17 cellular contexts compared by ENCODE assay signal in genomic region chr13:98874029-98874397, GRCh38.
DNase-seq lines count a peak whose midpoint lies in the region; ATAC-seq lines count a peak whose summit lies in the region.
"Had no signal": no experiment of that assay in that cellular context is flagged by ENCODE, and none has a peak within 500 bp of the region (broad histone marks: within the 10 kb centered on the region; RNA-seq: fewer than 3 reads in every experiment).

No MANE protein-coding gene starts in this region.

- peak overlapping the region; percentile 96 for H3K27ac Mint-ChIP-seq in T-helper 1 cell treated with Interleukin-12 subunit alpha and Interleukin-12 subunit beta and Interleukin-4 antibody, amounts not matched to agents 30 μg/mL and 1 μg/mL, for 36 hours
- peak overlapping the region; percentile 14 for H3K27ac Mint-ChIP-seq in activated CD8-positive, alpha-beta memory T cell treated with anti-CD3 and anti-CD28 coated beads, Interleukin-2, amount 10 ng/mL, durations not matched to agents 7 days and 5 days
- H3K27ac Mint-ChIP-seq in activated naive CD8-positive, alpha-beta T cell treated with anti-CD3 and anti-CD28 coated beads, Interleukin-2, amount 50 U/mL, for 24 hours = no peak overlapping the region
- H3K27ac Mint-ChIP-seq: B cell had no signal

- CTCF ChIA-PET in activated CD8-positive, alpha-beta memory T cell treated with anti-CD3 and anti-CD28 coated beads, Interleukin-2, amount 10 ng/mL, durations not matched to agents 7 days and 5 days (lab: Charles Lee) = interaction anchor here (1.2 to 2.4 kb wide), 5 partner anchors 10 to 507 kb away, joined by 3 to 7 read pairs (median 4); no protein-coding TSS in a partner anchor

- H3K36me3 Mint-ChIP-seq in T-helper 1 cell treated with Interleukin-12 subunit alpha and Interleukin-12 subunit beta and Interleukin-4 antibody, amounts not matched to agents 30 μg/mL and 1 μg/mL, for 36 hours (ENCODE audit: low read depth) = peaks cover 66% of the 10 kb centered on the region
- H3K36me3 Mint-ChIP-seq in activated CD8-positive, alpha-beta memory T cell treated with anti-CD3 and anti-CD28 coated beads, Interleukin-2, amount 10 ng/mL, durations not matched to agents 7 days and 5 days = peaks cover 46% of the 10 kb centered on the region
- H3K36me3 Mint-ChIP-seq in activated naive CD8-positive, alpha-beta T cell treated with anti-CD3 and anti-CD28 coated beads, Interleukin-2, amount 50 U/mL, for 24 hours (ENCODE audit: low read depth) = peaks cover 50% of the 10 kb centered on the region

- peaks cover 52% of the 10 kb centered on the region for H3K4me1 Mint-ChIP-seq in T-helper 1 cell treated with Interleukin-12 subunit alpha and Interleukin-12 subunit beta and Interleukin-4 antibody, amounts not matched to agents 30 μg/mL and 1 μg/mL, for 36 hours (ENCODE audit: low read depth)
- peaks cover 32% of the 10 kb centered on the region for H3K4me1 Mint-ChIP-seq in activated CD8-positive, alpha-beta memory T cell treated with anti-CD3 and anti-CD28 coated beads, Interleukin-2, amount 10 ng/mL, durations not matched to agents 7 days and 5 days
- peaks cover 25% of the 10 kb centered on the region for H3K4me1 Mint-ChIP-seq in activated naive CD8-positive, alpha-beta T cell treated with anti-CD3 and anti-CD28 coated beads, Interleukin-2, amount 50 U/mL, for 24 hours

- H3K27me3 Mint-ChIP-seq in T-helper 1 cell treated with Interleukin-12 subunit alpha and Interleukin-12 subunit beta and Interleukin-4 antibody, amounts not matched to agents 30 μg/mL and 1 μg/mL, for 36 hours (ENCODE audit: low read depth) = no peaks in the 10 kb centered on the region
- no peaks in the 10 kb centered on the region for H3K27me3 Mint-ChIP-seq in activated CD8-positive, alpha-beta memory T cell treated with anti-CD3 and anti-CD28 coated beads, Interleukin-2, amount 10 ng/mL, durations not matched to agents 7 days and 5 days
- no peaks in the 10 kb centered on the region for H3K27me3 Mint-ChIP-seq in activated naive CD8-positive, alpha-beta T cell treated with anti-CD3 and anti-CD28 coated beads, Interleukin-2, amount 50 U/mL, for 24 hours
- H3K27me3 Mint-ChIP-seq: B cell had no signal

- DNase-seq in T-helper 1 cell (no peak), A172 (ENCODE audit: low spot score) (no peak)
- no peak for DNase-seq in activated CD8-positive, alpha-beta memory T cell treated with anti-CD3 and anti-CD28 coated beads, Interleukin-2, amount 10 ng/mL, durations not matched to agents 7 days and 5 days
- DNase-seq in activated CD8-positive, alpha-beta memory T cell treated with anti-CD3 and anti-CD28 coated beads, Interleukin-2, amount 50 U/mL, for 48 hours = no peak
- DNase-seq in activated naive CD8-positive, alpha-beta T cell treated with anti-CD3 and anti-CD28 coated beads, Interleukin-2, amount 50 U/mL, for 24 hours = no peak
- no peak for DNase-seq in stimulated activated naive CD8-positive, alpha-beta T cell treated with anti-CD3 and anti-CD28 coated beads, Interleukin-15, Interleukin-2, amounts not matched to agents 100 U/mL and 50 U/mL, for 24 hours
- DNase-seq: DMS79 treated with DMSO at 0.1 percent for 48 hours, H7, NCI-H1417 treated with DMSO at 0.1 percent for 48 hours, NCI-H187 treated with DMSO at 0.1 percent for 48 hours, NCI-H2227 treated with DMSO at 0.1 percent for 48 hours, NCI-H510A treated with DMSO at 0.1 percent for 48 hours, NCI-H774 had no signal

- peak overlapping the region; percentile 22 for H3K4me3 Mint-ChIP-seq in T-helper 1 cell treated with Interleukin-12 subunit alpha and Interleukin-12 subunit beta and Interleukin-4 antibody, amounts not matched to agents 30 μg/mL and 1 μg/mL, for 36 hours
- no peak overlapping the region for H3K4me3 Mint-ChIP-seq in activated CD8-positive, alpha-beta memory T cell treated with anti-CD3 and anti-CD28 coated beads, Interleukin-2, amount 10 ng/mL, durations not matched to agents 7 days and 5 days
- no peak overlapping the region for H3K4me3 Mint-ChIP-seq in activated naive CD8-positive, alpha-beta T cell treated with anti-CD3 and anti-CD28 coated beads, Interleukin-2, amount 50 U/mL, for 24 hours
- H3K4me3 Mint-ChIP-seq: B cell had no signal

- no peak for ATAC-seq in activated CD8-positive, alpha-beta memory T cell treated with anti-CD3 and anti-CD28 coated beads, Interleukin-2, amount 10 ng/mL, durations not matched to agents 7 days and 5 days
- ATAC-seq in activated naive CD8-positive, alpha-beta T cell treated with anti-CD3 and anti-CD28 coated beads, Interleukin-2, amount 50 U/mL, for 24 hours = peak; percentile 65
- peak; percentile 48 for ATAC-seq in stimulated activated naive CD8-positive, alpha-beta T cell treated with anti-CD3 and anti-CD28 coated beads, Interleukin-15, Interleukin-2, amounts not matched to agents 100 U/mL and 50 U/mL, for 24 hours
- ATAC-seq in HG03342 (IDR thresholded peaks at IDR 0.05; ENCODE audit: unreplicated experiment) = no peak
- ATAC-seq: Right ventricle myocardium inferior had no signal

- peaks cover 17% of the 10 kb centered on the region for H3K9me3 Mint-ChIP-seq in T-helper 1 cell treated with Interleukin-12 subunit alpha and Interleukin-12 subunit beta and Interleukin-4 antibody, amounts not matched to agents 30 μg/mL and 1 μg/mL, for 36 hours
- H3K9me3 Mint-ChIP-seq in activated CD8-positive, alpha-beta memory T cell treated with anti-CD3 and anti-CD28 coated beads, Interleukin-2, amount 10 ng/mL, durations not matched to agents 7 days and 5 days (ENCODE audit: low read depth) = peaks cover 5% of the 10 kb centered on the region
- peaks cover 9% of the 10 kb centered on the region for H3K9me3 Mint-ChIP-seq in activated naive CD8-positive, alpha-beta T cell treated with anti-CD3 and anti-CD28 coated beads, Interleukin-2, amount 50 U/mL, for 24 hours

Comparison
In these comparisons a context has a peak if more than half of its experiments do, and no peak if none do; other contexts are left out.
1. ATAC-seq: peak in activated naive CD8-positive, alpha-beta T cell treated with anti-CD3 and anti-CD28 coated beads, Interleukin-2, amount 50 U/mL, for 24 hours (single experiment) and stimulated activated naive CD8-positive, alpha-beta T cell treated with anti-CD3 and anti-CD28 coated beads, Interleukin-15, Interleukin-2, amounts not matched to agents 100 U/mL and 50 U/mL, for 24 hours (single experiment); none in activated CD8-positive, alpha-beta memory T cell treated with anti-CD3 and anti-CD28 coated beads, Interleukin-2, amount 10 ng/mL, durations not matched to agents 7 days and 5 days (single experiment) and HG03342 (single experiment).